Comparison of ENCODE assay signal across 8 cellular contexts in genomic region chr19:4186087-4186993, GRCh38. TPM values are rescaled to one million over a fixed set of nuclear protein-coding genes. Genes with fewer than 3 reads are reported as not detected.
DNase-seq lines count a peak whose midpoint lies in the region; ATAC-seq and TF ChIP-seq lines count a peak whose summit lies in the region.

No MANE protein-coding gene starts in this region.

- H3K27ac Mint-ChIP-seq in central memory CD8-positive, alpha-beta T cell (ENCODE audit: low read depth), result peak overlapping the region; percentile 33

- peak; percentile 66 for ATAC-seq in Right ventricle myocardium inferior
- ATAC-seq in central memory CD8-positive, alpha-beta T cell (replicated peaks; ENCODE audit: extremely low read depth, poor library complexity, severe bottlenecking), result no peak

- H3K9me3 Mint-ChIP-seq in central memory CD8-positive, alpha-beta T cell, result no peaks in the 10 kb centered on the region

- TF ChIP-seq CTCF in liver (IDR thresholded peaks at IDR 0.05; ENCODE audit: low read depth, low read length, missing input control), result peak; percentile 87

- H3K27me3 ChIP-seq in liver (ENCODE audit: control insufficient read depth in 4 of 4, insufficient read depth in 4 of 4, low read length in 3 of 4), result no peaks in the 10 kb centered on the region

- DNase-seq in Right ventricle myocardium inferior (ENCODE audit: missing footprints) (peak; percentile 73), cardiac septum (ENCODE audit: low spot score) (no peak), NCI-H446 (lab: John Stamatoyannopoulos, UW) (peak; percentile 71 to 78), mesenteric fat pad (ENCODE audit: low spot score) (no peak)
- DNase-seq in activated CD4-positive, CD25-positive, alpha-beta regulatory T cell treated with anti-CD3 and anti-CD28 coated beads, Interleukin-2, amount 50 U/mL, for 72 hours, result peak; percentile 84
- DNase-seq in central memory CD8-positive, alpha-beta T cell (ENCODE audit: low spot score in 2 of 2), result peak; percentile 55 to 72
- peak; percentile 66 to 81 (median 81) for DNase-seq in stimulated activated CD4-positive, alpha-beta T cell treated with anti-CD3 and anti-CD28 coated beads, TNF-alpha, amount 100 ng/mL, for 24 hours (ENCODE audit: low read depth in 3 of 3)

- intact Hi-C loops in Right ventricle myocardium inferior (cut with DNase I) (no loop called here), cardiac septum (cut with DNase I) (no loop called here)

- H3K9ac ChIP-seq in liver (ENCODE audit: low read depth in 1 of 2, low read length in 2 of 2), result peak overlapping the region in 1 of 2 donors; percentile 76

- peak; percentile 79 to 81 for TF ChIP-seq RAD21 in liver (IDR thresholded peaks at IDR 0.05)

- no peaks in the 10 kb centered on the region for H3K36me3 ChIP-seq in liver (ENCODE audit: control insufficient read depth in 4 of 4, insufficient read depth in 3 of 4, low read depth in 1 of 4, low read length in 3 of 4)

- WGBS in liver, result 23% methylated on average over 22 of the region's 22 CpGs

- peaks cover 24% of the 10 kb centered on the region for H3K4me1 Mint-ChIP-seq in central memory CD8-positive, alpha-beta T cell

- peak overlapping the region; percentile 45 to 78 for H3K27ac ChIP-seq in liver (ENCODE audit: low read depth in 1 of 2, low read length in 2 of 2)

- H3K36me3 Mint-ChIP-seq in central memory CD8-positive, alpha-beta T cell (ENCODE audit: insufficient read depth), result peaks cover 13% of the 10 kb centered on the region

- peaks cover 3 to 20% (median 14%) of the 10 kb centered on the region in 4 donors for H3K4me1 ChIP-seq in liver (ENCODE audit: control insufficient read depth in 4 of 4, insufficient read depth in 4 of 4, low read length in 3 of 4)

- H3K4me3 Mint-ChIP-seq in central memory CD8-positive, alpha-beta T cell, result no peak overlapping the region

- H3K9me3 ChIP-seq in liver (ENCODE audit: control insufficient read depth in 4 of 4, low read length in 3 of 4), result no peaks in the 10 kb centered on the region

- no peaks in the 10 kb centered on the region for H3K27me3 Mint-ChIP-seq in central memory CD8-positive, alpha-beta T cell

- H3K4me3 ChIP-seq in liver (ENCODE audit: low read depth in 1 of 3, low read length in 3 of 3), result no peak overlapping the region

TF ChIP-seq in liver, 16 proteins besides CTCF, POLR2A, EP300 and RAD21:
- TF ChIP-seq FOXA2 (IDR thresholded peaks at IDR 0.05) (peak; percentile 65), TAF1 (conservative IDR thresholded peaks at IDR 0.05) (peak; percentile 27), GABPA (IDR thresholded peaks at IDR 0.05 in 1 of 2, conservative IDR thresholded peaks at IDR 0.05 in 1 of 2) (peak in 1 of 2 donors; percentile 32), HNF4G (IDR thresholded peaks at IDR 0.05) (peak; percentile 11), ZBTB33 (IDR thresholded peaks at IDR 0.05) (peak; percentile 65), ATF3 (IDR thresholded peaks at IDR 0.05) (no peak), YY1 (IDR thresholded peaks at IDR 0.05) (peak; percentile 68), FOXA1 (IDR thresholded peaks at IDR 0.05) (peak; percentile 88), REST (IDR thresholded peaks at IDR 0.05) (peak; percentile 66), MAX (IDR thresholded peaks at IDR 0.05) (peak; percentile 82), SP1 (IDR thresholded peaks at IDR 0.05) (peak; percentile 86), HNF4A (conservative IDR thresholded peaks at IDR 0.05) (peak; percentile 47 to 75), RXRA (IDR thresholded peaks at IDR 0.05) (peak; percentile 51 to 81), NR2F2 (IDR thresholded peaks at IDR 0.05) (no peak), EGR1 (IDR thresholded peaks at IDR 0.05; ENCODE audit: low read depth in 2 of 2) (no peak), JUND (IDR thresholded peaks at IDR 0.05) (no peak)

RNA-seq across cellular contexts. Expression of gene ANKRD24, which starts 3.9 kb away (rescaled TPM):
- total RNA-seq in Right ventricle myocardium inferior (0.19 TPM), cardiac septum (1.6 TPM), liver (1 to 10 TPM in 1 of 2 donors, under 1 TPM in 1; 0.28 to 2.5 TPM), mesenteric fat pad (1.4 TPM)
- 1 to 10 TPM in 1 of 2 donors, under 1 TPM in 1; 0.31 to 2.5 TPM for polyA plus RNA-seq in liver

RNA-seq across cellular contexts. Expression of gene SIRT6, which starts 4.0 kb away (rescaled TPM):
- 10.4 TPM for total RNA-seq in Right ventricle myocardium inferior
- 14.9 TPM for total RNA-seq in cardiac septum
- total RNA-seq in liver, result 10 to 100 TPM in 1 of 2 donors, 1 to 10 TPM in 1; 7.7 to 12.7 TPM
- polyA plus RNA-seq in liver, result 10 to 100 TPM in 1 of 2 donors, 1 to 10 TPM in 1; 8.4 to 11.3 TPM
- total RNA-seq in mesenteric fat pad, result 20.7 TPM

RNA-seq across cellular contexts. Expression of gene CREB3L3, which starts 32.9 kb away (rescaled TPM):
- total RNA-seq in Right ventricle myocardium inferior (not detected), cardiac septum (not detected), liver (100 to 1,000 TPM in 1 of 2 donors, 10 to 100 TPM in 1; 22.8 to 194 TPM), mesenteric fat pad (1.00 TPM)
- polyA plus RNA-seq in liver, result 100 to 1,000 TPM in 1 of 2 donors, 10 to 100 TPM in 1; 94.9 to 331 TPM

RNA-seq across cellular contexts. Expression of gene EBI3, which starts 43.0 kb away (rescaled TPM):
- total RNA-seq in Right ventricle myocardium inferior, result 0.73 TPM
- total RNA-seq in cardiac septum, result not detected
- 1 to 10 TPM; 1.8 to 2.5 TPM for total RNA-seq in liver
- 1 to 10 TPM; 2.5 to 7.8 TPM for polyA plus RNA-seq in liver
- total RNA-seq in mesenteric fat pad, result 5.8 TPM

Comparison
In these comparisons a context has a peak if more than half of its experiments do, and no peak if none do; other contexts are left out.
1. DNase-seq: peak in Right ventricle myocardium inferior (single experiment), NCI-H446 (2 of 2), activated CD4-positive, CD25-positive, alpha-beta regulatory T cell treated with anti-CD3 and anti-CD28 coated beads, Interleukin-2, amount 50 U/mL, for 72 hours (single experiment), central memory CD8-positive, alpha-beta T cell (2 of 2) and stimulated activated CD4-positive, alpha-beta T cell treated with anti-CD3 and anti-CD28 coated beads, TNF-alpha, amount 100 ng/mL, for 24 hours (3 of 3); none in cardiac septum (single experiment) and mesenteric fat pad (single experiment).
2. RNA of gene CREB3L3, which starts 32.9 kb away (total RNA-seq): 22.8 to 194 TPM in liver; 1.00 TPM in mesenteric fat pad (single experiment), not detected in Right ventricle myocardium inferior (single experiment) and not detected in cardiac septum (single experiment); every median in the first group is over 10 times any median in the second.